In genomic region chr12:56103066-56103711, GRCh38 we compare ENCODE assay signal across 5 cellular contexts.
DNase-seq lines count a peak whose midpoint lies in the region; ATAC-seq lines count a peak whose summit lies in the region.

No MANE protein-coding gene starts in this region.

- H3K9me3 ChIP-seq in NT2/D1 (ENCODE audit: insufficient read depth, low read length) (no peaks in the 10 kb centered on the region), endocrine pancreas (ENCODE audit: control insufficient read depth, low read length) (no peaks in the 10 kb centered on the region)

- no peaks in the 10 kb centered on the region for H3K27me3 Mint-ChIP-seq in stimulated activated naive B cell treated with anti-CD40 and anti-IgM and Interleukin-4, amounts not matched to agents 10 μg/mL and 1 μg/mL and 100 μg/mL, for 72 hours

- peaks cover 13 to 21% of the 10 kb centered on the region in 2 donors for H3K36me3 Mint-ChIP-seq in stimulated activated naive B cell treated with anti-CD40 and anti-IgM and Interleukin-4, amounts not matched to agents 10 μg/mL and 1 μg/mL and 100 μg/mL, for 72 hours

- H3K9me3 Mint-ChIP-seq in stimulated activated naive B cell treated with anti-CD40 and anti-IgM and Interleukin-4, amounts not matched to agents 10 μg/mL and 1 μg/mL and 100 μg/mL, for 72 hours = no peaks in the 10 kb centered on the region

- H3K4me1 Mint-ChIP-seq in stimulated activated naive B cell treated with anti-CD40 and anti-IgM and Interleukin-4, amounts not matched to agents 10 μg/mL and 1 μg/mL and 100 μg/mL, for 72 hours = peaks cover 22 to 41% of the 10 kb centered on the region in 2 donors

- DNase-seq in NT2/D1 (ENCODE audit: low read depth, low spot score) = no peak
- DNase-seq in stimulated activated naive B cell treated with anti-CD40 and anti-IgM and Interleukin-4, amounts not matched to agents 10 μg/mL and 1 μg/mL and 100 μg/mL, for 72 hours = no peak
- DNase-seq in HuH-7 (ENCODE audit: low spot score) = no peak
- DNase-seq in SKM-1 treated with dmso at 0.1 percent for 144 hours (lab: John Stamatoyannopoulos, UW; ENCODE audit: unreplicated experiment) = no peak

- H3K36me3 ChIP-seq in NT2/D1 (ENCODE audit: insufficient read depth, insufficient read length, low read length) (peaks cover 60% of the 10 kb centered on the region), endocrine pancreas (ENCODE audit: control insufficient read depth, insufficient read depth, low read length) (no peaks in the 10 kb centered on the region)

- no peaks in the 10 kb centered on the region for H3K27me3 ChIP-seq in NT2/D1 (ENCODE audit: insufficient read depth, insufficient read length)
- H3K27me3 ChIP-seq in endocrine pancreas (ENCODE audit: control insufficient read depth, insufficient read depth, low read length) = no peaks in the 10 kb centered on the region

- no peak for ATAC-seq in stimulated activated naive B cell treated with anti-CD40 and anti-IgM and Interleukin-4, amounts not matched to agents 10 μg/mL and 1 μg/mL and 100 μg/mL, for 72 hours (replicated peaks)

- no peak overlapping the region for H3K27ac Mint-ChIP-seq in stimulated activated naive B cell treated with anti-CD40 and anti-IgM and Interleukin-4, amounts not matched to agents 10 μg/mL and 1 μg/mL and 100 μg/mL, for 72 hours

- H3K9ac ChIP-seq in NT2/D1 (ENCODE audit: insufficient read length, low read depth) (peak overlapping the region; percentile 90), endocrine pancreas (ENCODE audit: control insufficient read depth, insufficient read depth, low read length) (peak overlapping the region; percentile 65)

- H3K4me1 ChIP-seq in NT2/D1 (ENCODE audit: insufficient read depth, insufficient read length) = no peaks in the 10 kb centered on the region
- H3K4me1 ChIP-seq in endocrine pancreas (ENCODE audit: control insufficient read depth, insufficient read depth, low read length) = peaks cover 11% of the 10 kb centered on the region

- H3K4me3 ChIP-seq in NT2/D1 (ENCODE audit: insufficient read length, low read depth) (peak overlapping the region; percentile 73), endocrine pancreas (ENCODE audit: control insufficient read depth, insufficient read depth, low read length) (peak overlapping the region; percentile 71)

- H3K4me3 Mint-ChIP-seq in stimulated activated naive B cell treated with anti-CD40 and anti-IgM and Interleukin-4, amounts not matched to agents 10 μg/mL and 1 μg/mL and 100 μg/mL, for 72 hours = peak overlapping the region; percentile 98 to 100
